Comparison of ENCODE assay signal across 10 cellular contexts in genomic region chr22:39098026-39098425, GRCh38. TPM values are rescaled to one million over a fixed set of nuclear protein-coding genes. Genes with fewer than 3 reads are reported as not detected.
A peak's percentile ranks its signal among the peaks of the same experiment; 100 is the strongest.
DNase-seq lines count a peak whose midpoint lies in the region; ATAC-seq and TF ChIP-seq lines count a peak whose summit lies in the region.
"Had no signal": no experiment of that assay in that cellular context is flagged by ENCODE, and none has a peak within 500 bp of the region (broad histone marks: within the 10 kb centered on the region; RNA-seq: fewer than 3 reads in every experiment).

No MANE protein-coding gene starts in this region.

- intact Hi-C loops in thyroid gland (cut with DNase I), result no loop called here

- peak overlapping the region; percentile 13 for H3K9ac ChIP-seq in iPS-15b (ENCODE audit: low read depth, low read length)

- no peaks in the 10 kb centered on the region for H3K9me3 Mint-ChIP-seq in activated T-cell treated with anti-CD3 and anti-CD28 coated beads, Interleukin-2, amount 50 U/mL, for 72 hours
- H3K9me3 Mint-ChIP-seq: activated naive CD4-positive, alpha-beta T cell treated with anti-CD3 and anti-CD28 coated beads, Interleukin-2, amount 50 U/mL, for 24 hours had no signal

- no peak for DNase-seq in activated T-cell treated with anti-CD3 and anti-CD28 coated beads, Interleukin-2, amount 50 U/mL, for 72 hours
- DNase-seq in activated T-cell treated with anti-CD3 and anti-CD28 coated beads, Interleukin-2, amount 50 U/mL, for 48 hours, result no peak
- DNase-seq in NCI-H510A treated with DMSO at 0.1 percent for 48 hours (lab: John Stamatoyannopoulos, UW) (peak; percentile 16), thyroid gland (peak; percentile 25 to 49), HK-2 (ENCODE audit: unreplicated experiment) (no peak), CD1c-positive myeloid dendritic cell (ENCODE audit: extremely low spot score) (no peak), Peyer's patch (no peak)
- DNase-seq: NCI-H524 had no signal

- H3K27me3 ChIP-seq in iPS-15b (ENCODE audit: control insufficient read depth, insufficient read depth, low read length), result no peaks in the 10 kb centered on the region
- H3K27me3 ChIP-seq in thyroid gland, result no peaks in the 10 kb centered on the region
- no peaks in the 10 kb centered on the region for H3K27me3 ChIP-seq in Peyer's patch

- H3K27ac Mint-ChIP-seq in activated T-cell treated with anti-CD3 and anti-CD28 coated beads, Interleukin-2, amount 50 U/mL, for 72 hours, result peak overlapping the region; percentile 88

- H3K36me3 Mint-ChIP-seq in activated T-cell treated with anti-CD3 and anti-CD28 coated beads, Interleukin-2, amount 50 U/mL, for 72 hours (ENCODE audit: insufficient read depth in 2 of 2), result no peaks in the 10 kb centered on the region
- H3K36me3 Mint-ChIP-seq: activated naive CD4-positive, alpha-beta T cell treated with anti-CD3 and anti-CD28 coated beads, Interleukin-2, amount 50 U/mL, for 24 hours had no signal

- H3K4me1 Mint-ChIP-seq in activated T-cell treated with anti-CD3 and anti-CD28 coated beads, Interleukin-2, amount 50 U/mL, for 72 hours (ENCODE audit: low read depth), result peaks cover 73% of the 10 kb centered on the region

- no peaks in the 10 kb centered on the region for H3K27me3 Mint-ChIP-seq in activated T-cell treated with anti-CD3 and anti-CD28 coated beads, Interleukin-2, amount 50 U/mL, for 72 hours (ENCODE audit: low read depth)
- H3K27me3 Mint-ChIP-seq: activated naive CD4-positive, alpha-beta T cell treated with anti-CD3 and anti-CD28 coated beads, Interleukin-2, amount 50 U/mL, for 24 hours had no signal

- no peak for ATAC-seq in activated T-cell treated with anti-CD3 and anti-CD28 coated beads, Interleukin-2, amount 50 U/mL, for 72 hours (replicated peaks in 1 of 2)

- peaks cover 9% of the 10 kb centered on the region for H3K4me1 ChIP-seq in iPS-15b (ENCODE audit: control insufficient read depth, insufficient read depth, low read length)
- peaks cover 0 to 4% of the 10 kb centered on the region in 2 donors for H3K4me1 ChIP-seq in thyroid gland
- peaks cover 0 to 29% (median 0%) of the 10 kb centered on the region in 4 donors for H3K4me1 ChIP-seq in Peyer's patch

- H3K4me3 ChIP-seq in iPS-15b (ENCODE audit: low read depth, low read length) (no peak overlapping the region), thyroid gland (replicated peaks in 1 of 3) (no peak overlapping the region), Peyer's patch (no peak overlapping the region)

- no peak for TF ChIP-seq CTCF in thyroid gland (IDR thresholded peaks at IDR 0.05)
- no peak for TF ChIP-seq CTCF in Peyer's patch (IDR thresholded peaks at IDR 0.05)

- no peak overlapping the region for H3K27ac ChIP-seq in thyroid gland
- peak overlapping the region in 2 of 4 donors; percentile 52 to 69 for H3K27ac ChIP-seq in Peyer's patch

- TF ChIP-seq POLR2A in thyroid gland (IDR thresholded peaks at IDR 0.05) (no peak), Peyer's patch (IDR thresholded peaks at IDR 0.05) (no peak)

- WGBS in thyroid gland, 2 donors, result 52 to 55% methylated on average over 6 of the region's 6 CpGs

- peak overlapping the region; percentile 83 to 85 for H3K4me3 Mint-ChIP-seq in activated T-cell treated with anti-CD3 and anti-CD28 coated beads, Interleukin-2, amount 50 U/mL, for 72 hours

- H3K9me3 ChIP-seq in iPS-15b (ENCODE audit: control insufficient read depth, insufficient read depth, low read length) (no peaks in the 10 kb centered on the region), thyroid gland (no peaks in the 10 kb centered on the region), Peyer's patch (no peaks in the 10 kb centered on the region)

- H3K36me3 ChIP-seq in iPS-15b (ENCODE audit: control insufficient read depth, insufficient read depth, low read length) (no peaks in the 10 kb centered on the region), thyroid gland (no peaks in the 10 kb centered on the region), Peyer's patch (no peaks in the 10 kb centered on the region)

RNA-seq across cellular contexts. Expression of gene APOBEC3H, which starts 1.0 kb away (rescaled TPM):
- 10 to 100 TPM; 21.9 to 24.4 TPM for total RNA-seq in activated T-cell treated with anti-CD3 and anti-CD28 coated beads, Interleukin-2, amount 50 U/mL, for 72 hours
- total RNA-seq in thyroid gland (under 1 TPM in 1 of 4 donors, not detected in 3; 0.67 TPM), Peyer's patch (not detected)

RNA-seq across cellular contexts. Expression of gene APOBEC3G, which starts 21.0 kb away (rescaled TPM):
- total RNA-seq in activated T-cell treated with anti-CD3 and anti-CD28 coated beads, Interleukin-2, amount 50 U/mL, for 72 hours, result 100 to 1,000 TPM in 1 of 2 donors, 10 to 100 TPM in 1; 77.8 to 115 TPM
- total RNA-seq in thyroid gland (10 to 100 TPM in 2 of 4 donors, 1 to 10 TPM in 2; 7.2 to 17.7 (median 9.9) TPM), Peyer's patch (1 to 10 TPM; 2.1 to 8.3 (median 4.7) TPM)

RNA-seq across cellular contexts. Expression of gene CBX7, which starts 54.5 kb away (rescaled TPM):
- 10 to 100 TPM; 41.5 to 61.0 TPM for total RNA-seq in activated T-cell treated with anti-CD3 and anti-CD28 coated beads, Interleukin-2, amount 50 U/mL, for 72 hours
- total RNA-seq in thyroid gland, result 10 to 100 TPM; 49.2 to 88.0 (median 61.9) TPM
- total RNA-seq in Peyer's patch, result 10 to 100 TPM; 41.2 to 58.6 (median 53.2) TPM

RNA-seq across cellular contexts. Expression of gene APOBEC3F, which starts 57.4 kb away (rescaled TPM):
- 10 to 100 TPM; 44.8 to 49.0 TPM for total RNA-seq in activated T-cell treated with anti-CD3 and anti-CD28 coated beads, Interleukin-2, amount 50 U/mL, for 72 hours
- total RNA-seq in thyroid gland, result 1 to 10 TPM; 2.5 to 6.0 (median 5.0) TPM
- 1 to 10 TPM in 3 of 4 donors, under 1 TPM in 1; 0.70 to 8.3 (median 1.6) TPM for total RNA-seq in Peyer's patch

Comparison
In these comparisons a context has a peak if more than half of its experiments do, and no peak if none do; other contexts are left out.
1. DNase-seq: peak in NCI-H510A treated with DMSO at 0.1 percent for 48 hours (single experiment) and thyroid gland (2 of 2); none in activated T-cell treated with anti-CD3 and anti-CD28 coated beads, Interleukin-2, amount 50 U/mL, for 72 hours (0 of 2), activated T-cell treated with anti-CD3 and anti-CD28 coated beads, Interleukin-2, amount 50 U/mL, for 48 hours (0 of 2), HK-2 (single experiment), CD1c-positive myeloid dendritic cell (single experiment) and Peyer's patch (0 of 3).
2. RNA of gene APOBEC3H, which starts 1.0 kb away (total RNA-seq): 21.9 to 24.4 TPM in activated T-cell treated with anti-CD3 and anti-CD28 coated beads, Interleukin-2, amount 50 U/mL, for 72 hours; 0.67 TPM in thyroid gland and not detected in Peyer's patch; every median in the first group is over 10 times any median in the second.
3. RNA of gene APOBEC3G, which starts 21.0 kb away (total RNA-seq): 77.8 to 115 TPM in activated T-cell treated with anti-CD3 and anti-CD28 coated beads, Interleukin-2, amount 50 U/mL, for 72 hours; 7.2 to 17.7 TPM in thyroid gland and 2.1 to 8.3 TPM in Peyer's patch; every median in the first group is over 4 times any median in the second.